In genomic region chr1:109485001-109485400, GRCh38 we compare ENCODE assay signal across 10 cellular contexts. TPM values are rescaled to one million over a fixed set of nuclear protein-coding genes. Genes with fewer than 3 reads are reported as not detected.
DNase-seq lines count a peak whose midpoint lies in the region; ATAC-seq and TF ChIP-seq lines count a peak whose summit lies in the region.
"Had no signal": no experiment of that assay in that cellular context is flagged by ENCODE, and none has a peak within 500 bp of the region (broad histone marks: within the 10 kb centered on the region; RNA-seq: fewer than 3 reads in every experiment).

No MANE protein-coding gene starts in this region.

- intact Hi-C loops in activated naive CD4-positive, alpha-beta T cell treated with anti-CD3 and anti-CD28 coated beads for 36 hours (cut with micrococcal nuclease), result loop anchor here (10.0 kb wide), 1 partner anchor 240 kb away; the partner anchor contains the start of gene CELSR2

- H3K4me1 ChIP-seq in SJSA1 (replicated peaks), result peaks cover 17% of the 10 kb centered on the region

- ATAC-seq in stimulated activated naive B cell treated with anti-CD40 and anti-IgM and Interleukin-4, amounts not matched to agents 10 μg/mL and 1 μg/mL and 100 μg/mL, for 72 hours (replicated peaks), result no peak
- ATAC-seq in GM18867 (IDR thresholded peaks at IDR 0.05; ENCODE audit: unreplicated experiment) (no peak), HG03378 (IDR thresholded peaks at IDR 0.05; ENCODE audit: unreplicated experiment) (no peak)

- H3K27me3 Mint-ChIP-seq in activated naive CD4-positive, alpha-beta T cell treated with anti-CD3 and anti-CD28 coated beads for 36 hours (ENCODE audit: low read depth), result no peaks in the 10 kb centered on the region
- H3K27me3 Mint-ChIP-seq in stimulated activated naive B cell treated with anti-CD40 and anti-IgM and Interleukin-4, amounts not matched to agents 10 μg/mL and 1 μg/mL and 100 μg/mL, for 72 hours, result peaks cover 11 to 14% of the 10 kb centered on the region in 2 donors

- no peaks in the 10 kb centered on the region for H3K9me3 Mint-ChIP-seq in activated naive CD4-positive, alpha-beta T cell treated with anti-CD3 and anti-CD28 coated beads for 36 hours
- no peaks in the 10 kb centered on the region for H3K9me3 Mint-ChIP-seq in stimulated activated naive B cell treated with anti-CD40 and anti-IgM and Interleukin-4, amounts not matched to agents 10 μg/mL and 1 μg/mL and 100 μg/mL, for 72 hours

- no peak for TF ChIP-seq CTCF in fibroblast of mammary gland (conservative IDR thresholded peaks at IDR 0.05; ENCODE audit: control insufficient read depth, insufficient read depth, low read depth, low read length)

- peaks cover 10% of the 10 kb centered on the region for H3K36me3 Mint-ChIP-seq in activated naive CD4-positive, alpha-beta T cell treated with anti-CD3 and anti-CD28 coated beads for 36 hours (ENCODE audit: low read depth)
- H3K36me3 Mint-ChIP-seq in stimulated activated naive B cell treated with anti-CD40 and anti-IgM and Interleukin-4, amounts not matched to agents 10 μg/mL and 1 μg/mL and 100 μg/mL, for 72 hours, result peaks cover 18 to 34% of the 10 kb centered on the region in 2 donors

- no peaks in the 10 kb centered on the region for H3K9me3 ChIP-seq in SJSA1 (replicated peaks)
- H3K9me3 ChIP-seq: neutrophil had no signal

- CTCF ChIA-PET in activated naive CD4-positive, alpha-beta T cell treated with anti-CD3 and anti-CD28 coated beads for 36 hours (lab: Charles Lee), result interaction anchor here (0.6 to 35.8 kb wide), 6 partner anchors 8 to 408 kb away, joined by 3 to 1207 read pairs (median 3); partner anchors contain the start of genes CYB561D1 and GPR61

- peak overlapping the region; percentile 85 for H3K27ac Mint-ChIP-seq in activated naive CD4-positive, alpha-beta T cell treated with anti-CD3 and anti-CD28 coated beads for 36 hours
- peak overlapping the region; percentile 96 for H3K27ac Mint-ChIP-seq in stimulated activated naive B cell treated with anti-CD40 and anti-IgM and Interleukin-4, amounts not matched to agents 10 μg/mL and 1 μg/mL and 100 μg/mL, for 72 hours

- peaks cover 7% of the 10 kb centered on the region for H3K27me3 ChIP-seq in SJSA1 (replicated peaks)

- H3K27ac ChIP-seq in SJSA1, result no peak overlapping the region

- peaks cover 26% of the 10 kb centered on the region for H3K4me1 Mint-ChIP-seq in activated naive CD4-positive, alpha-beta T cell treated with anti-CD3 and anti-CD28 coated beads for 36 hours (ENCODE audit: low read depth)
- H3K4me1 Mint-ChIP-seq in stimulated activated naive B cell treated with anti-CD40 and anti-IgM and Interleukin-4, amounts not matched to agents 10 μg/mL and 1 μg/mL and 100 μg/mL, for 72 hours, result peaks cover 15 to 27% of the 10 kb centered on the region in 2 donors

- H3K36me3 ChIP-seq in SJSA1, result peaks cover 33% of the 10 kb centered on the region
- H3K36me3 ChIP-seq: neutrophil had no signal

- H3K4me3 ChIP-seq in SJSA1 (peak overlapping the region; percentile 90), fibroblast of mammary gland (ENCODE audit: control insufficient read depth, low read depth, low read length) (peak overlapping the region; percentile 73)

- DNase-seq in activated naive CD4-positive, alpha-beta T cell treated with anti-CD3 and anti-CD28 coated beads for 36 hours, result no peak
- DNase-seq in activated naive CD4-positive, alpha-beta T cell treated with Interleukin-2 at 50 U/mL for 16 hours, result no peak
- DNase-seq in SJSA1 (ENCODE audit: low read depth in 1 of 2, low spot score in 2 of 2) (no peak), fibroblast of mammary gland (ENCODE audit: low read depth) (peak; percentile 37), RPMI8226 (no peak)
- DNase-seq in stimulated activated naive B cell treated with anti-CD40 and anti-IgM and Interleukin-4, amounts not matched to agents 10 μg/mL and 1 μg/mL and 100 μg/mL, for 72 hours, result no peak

- peak overlapping the region; percentile 95 for H3K4me3 Mint-ChIP-seq in activated naive CD4-positive, alpha-beta T cell treated with anti-CD3 and anti-CD28 coated beads for 36 hours
- peak overlapping the region; percentile 97 to 99 for H3K4me3 Mint-ChIP-seq in stimulated activated naive B cell treated with anti-CD40 and anti-IgM and Interleukin-4, amounts not matched to agents 10 μg/mL and 1 μg/mL and 100 μg/mL, for 72 hours

RNA-seq across cellular contexts. Expression of gene ATXN7L2, which starts 1.3 kb away (rescaled TPM):
- 10 to 100 TPM; 15.2 to 16.4 TPM for total RNA-seq in activated naive CD4-positive, alpha-beta T cell treated with anti-CD3 and anti-CD28 coated beads for 36 hours
- total RNA-seq in SJSA1 (2014; rRNA removed; shearing (Covaris generic)), result 4.1 and 5.7 TPM in 2 replicates

RNA-seq across cellular contexts. Expression of gene CYB561D1, which starts 8.9 kb away (rescaled TPM):
- total RNA-seq in activated naive CD4-positive, alpha-beta T cell treated with anti-CD3 and anti-CD28 coated beads for 36 hours, result 1 to 10 TPM; 6.6 to 8.5 TPM
- total RNA-seq in SJSA1 (2014; rRNA removed; shearing (Covaris generic)), result 3.5 and 5.5 TPM in 2 replicates

RNA-seq across cellular contexts. Expression of gene SYPL2, which starts 18.7 kb away (rescaled TPM):
- under 1 TPM in 1 of 2 experiments, not detected in 1; 0.05 TPM for total RNA-seq in activated naive CD4-positive, alpha-beta T cell treated with anti-CD3 and anti-CD28 coated beads for 36 hours
- 0.11 TPM in 1 of 2 replicates, not detected in the other for total RNA-seq in SJSA1 (2014; rRNA removed; shearing (Covaris generic))
- total RNA-seq: G401 had no signal

RNA-seq across cellular contexts. Expression of gene AMIGO1, which starts 24.5 kb away (rescaled TPM):
- total RNA-seq in activated naive CD4-positive, alpha-beta T cell treated with anti-CD3 and anti-CD28 coated beads for 36 hours, result 1 to 10 TPM; 1.5 to 1.7 TPM
- total RNA-seq in SJSA1 (2014; rRNA removed; shearing (Covaris generic)), result 0.41 and 0.55 TPM in 2 replicates

RNA-seq across cellular contexts. Expression of gene GPR61, which starts 54.7 kb away (rescaled TPM):
- total RNA-seq in activated naive CD4-positive, alpha-beta T cell treated with anti-CD3 and anti-CD28 coated beads for 36 hours, result under 1 TPM in 1 of 2 experiments, not detected in 1; 0.31 TPM
- 0.34 TPM in 1 of 2 replicates, not detected in the other for total RNA-seq in SJSA1 (2014; rRNA removed; shearing (Covaris generic))
- total RNA-seq: G401 had no signal
